Comparison of ENCODE assay signal across 1 cellular context in the genomic region with DNA sequence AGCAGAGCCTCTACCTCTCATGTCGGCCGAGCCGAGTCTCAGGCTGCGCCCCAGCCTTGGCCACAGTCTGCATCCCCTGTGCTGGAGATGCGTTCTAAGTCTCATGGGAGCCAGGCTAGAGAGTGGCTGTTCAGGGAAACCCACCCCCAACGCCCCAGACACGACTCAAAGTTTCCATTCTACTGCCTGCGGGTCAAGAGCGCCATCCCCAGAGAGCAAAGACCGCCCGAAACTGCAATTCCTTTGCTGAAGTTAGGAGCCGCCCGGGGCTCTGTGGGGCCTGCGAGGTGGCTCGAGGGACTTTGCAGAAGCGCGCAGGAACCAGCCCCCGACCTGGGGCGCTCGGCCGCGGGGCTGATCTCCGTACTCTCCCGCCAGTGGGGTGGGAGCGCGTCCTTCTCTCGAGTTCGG.
TF ChIP-seq lines count a peak whose summit lies in the region.

No MANE protein-coding gene starts in this region.

TF ChIP-seq in GM23338, 12 proteins besides CTCF, POLR2A, EP300 and RAD21 (continued from another document):
- TF ChIP-seq, protein P1, sequence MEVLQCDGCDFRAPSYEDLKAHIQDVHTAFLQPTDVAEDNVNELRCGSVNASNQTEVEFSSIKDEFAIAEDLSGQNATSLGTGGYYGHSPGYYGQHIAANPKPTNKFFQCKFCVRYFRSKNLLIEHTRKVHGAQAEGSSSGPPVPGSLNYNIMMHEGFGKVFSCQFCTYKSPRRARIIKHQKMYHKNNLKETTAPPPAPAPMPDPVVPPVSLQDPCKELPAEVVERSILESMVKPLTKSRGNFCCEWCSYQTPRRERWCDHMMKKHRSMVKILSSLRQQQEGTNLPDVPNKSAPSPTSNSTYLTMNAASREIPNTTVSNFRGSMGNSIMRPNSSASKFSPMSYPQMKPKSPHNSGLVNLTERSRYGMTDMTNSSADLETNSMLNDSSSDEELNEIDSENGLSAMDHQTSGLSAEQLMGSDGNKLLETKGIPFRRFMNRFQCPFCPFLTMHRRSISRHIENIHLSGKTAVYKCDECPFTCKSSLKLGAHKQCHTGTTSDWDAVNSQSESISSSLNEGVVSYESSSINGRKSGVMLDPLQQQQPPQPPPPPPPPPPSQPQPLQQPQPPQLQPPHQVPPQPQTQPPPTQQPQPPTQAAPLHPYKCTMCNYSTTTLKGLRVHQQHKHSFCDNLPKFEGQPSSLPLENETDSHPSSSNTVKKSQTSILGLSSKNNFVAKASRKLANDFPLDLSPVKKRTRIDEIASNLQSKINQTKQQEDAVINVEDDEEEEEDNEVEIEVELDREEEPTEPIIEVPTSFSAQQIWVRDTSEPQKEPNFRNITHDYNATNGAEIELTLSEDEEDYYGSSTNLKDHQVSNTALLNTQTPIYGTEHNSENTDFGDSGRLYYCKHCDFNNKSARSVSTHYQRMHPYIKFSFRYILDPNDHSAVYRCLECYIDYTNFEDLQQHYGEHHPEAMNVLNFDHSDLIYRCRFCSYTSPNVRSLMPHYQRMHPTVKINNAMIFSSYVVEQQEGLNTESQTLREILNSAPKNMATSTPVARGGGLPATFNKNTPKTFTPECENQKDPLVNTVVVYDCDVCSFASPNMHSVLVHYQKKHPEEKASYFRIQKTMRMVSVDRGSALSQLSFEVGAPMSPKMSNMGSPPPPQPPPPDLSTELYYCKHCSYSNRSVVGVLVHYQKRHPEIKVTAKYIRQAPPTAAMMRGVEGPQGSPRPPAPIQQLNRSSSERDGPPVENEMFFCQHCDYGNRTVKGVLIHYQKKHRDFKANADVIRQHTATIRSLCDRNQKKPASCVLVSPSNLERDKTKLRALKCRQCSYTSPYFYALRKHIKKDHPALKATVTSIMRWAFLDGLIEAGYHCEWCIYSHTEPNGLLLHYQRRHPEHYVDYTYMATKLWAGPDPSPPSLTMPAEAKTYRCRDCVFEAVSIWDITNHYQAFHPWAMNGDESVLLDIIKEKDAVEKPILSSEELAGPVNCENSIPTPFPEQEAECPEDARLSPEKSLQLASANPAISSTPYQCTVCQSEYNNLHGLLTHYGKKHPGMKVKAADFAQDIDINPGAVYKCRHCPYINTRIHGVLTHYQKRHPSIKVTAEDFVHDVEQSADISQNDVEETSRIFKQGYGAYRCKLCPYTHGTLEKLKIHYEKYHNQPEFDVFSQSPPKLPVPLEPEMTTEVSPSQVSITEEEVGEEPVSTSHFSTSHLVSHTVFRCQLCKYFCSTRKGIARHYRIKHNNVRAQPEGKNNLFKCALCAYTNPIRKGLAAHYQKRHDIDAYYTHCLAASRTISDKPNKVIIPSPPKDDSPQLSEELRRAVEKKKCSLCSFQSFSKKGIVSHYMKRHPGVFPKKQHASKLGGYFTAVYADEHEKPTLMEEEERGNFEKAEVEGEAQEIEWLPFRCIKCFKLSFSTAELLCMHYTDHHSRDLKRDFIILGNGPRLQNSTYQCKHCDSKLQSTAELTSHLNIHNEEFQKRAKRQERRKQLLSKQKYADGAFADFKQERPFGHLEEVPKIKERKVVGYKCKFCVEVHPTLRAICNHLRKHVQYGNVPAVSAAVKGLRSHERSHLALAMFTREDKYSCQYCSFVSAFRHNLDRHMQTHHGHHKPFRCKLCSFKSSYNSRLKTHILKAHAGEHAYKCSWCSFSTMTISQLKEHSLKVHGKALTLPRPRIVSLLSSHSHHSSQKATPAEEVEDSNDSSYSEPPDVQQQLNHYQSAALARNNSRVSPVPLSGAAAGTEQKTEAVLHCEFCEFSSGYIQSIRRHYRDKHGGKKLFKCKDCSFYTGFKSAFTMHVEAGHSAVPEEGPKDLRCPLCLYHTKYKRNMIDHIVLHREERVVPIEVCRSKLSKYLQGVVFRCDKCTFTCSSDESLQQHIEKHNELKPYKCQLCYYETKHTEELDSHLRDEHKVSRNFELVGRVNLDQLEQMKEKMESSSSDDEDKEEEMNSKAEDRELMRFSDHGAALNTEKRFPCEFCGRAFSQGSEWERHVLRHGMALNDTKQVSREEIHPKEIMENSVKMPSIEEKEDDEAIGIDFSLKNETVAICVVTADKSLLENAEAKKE (CRISPR knock-in tag; IDR thresholded peaks at IDR 0.05), result no peak
- TF ChIP-seq EZH2phosphoT487 (IDR thresholded peaks at IDR 0.05; ENCODE audit: unreplicated experiment) (no peak), NANOG (IDR thresholded peaks at IDR 0.05; ENCODE audit: borderline replicate concordance) (no peak), EZH2 (IDR thresholded peaks at IDR 0.05; ENCODE audit: low read depth, unreplicated experiment) (no peak), STAT1 (IDR thresholded peaks at IDR 0.05; ENCODE audit: unreplicated experiment) (no peak), ZNF331 (CRISPR knock-in tag; IDR thresholded peaks at IDR 0.05; ENCODE audit: low read depth) (no peak), ZNF114 (CRISPR knock-in tag; IDR thresholded peaks at IDR 0.05) (no peak)
